9 cellular contexts compared by ENCODE assay signal in genomic region chr11:9203715-9204311, GRCh38.
DNase-seq lines count a peak whose midpoint lies in the region; ATAC-seq and TF ChIP-seq lines count a peak whose summit lies in the region.
"Had no signal": no experiment of that assay in that cellular context is flagged by ENCODE, and none has a peak within 500 bp of the region (broad histone marks: within the 10 kb centered on the region; RNA-seq: fewer than 3 reads in every experiment).

No MANE protein-coding gene starts in this region.

- H3K27ac Mint-ChIP-seq in nephron progenitor cell: peak overlapping the region; percentile 37

- TF ChIP-seq POLR2A in upper lobe of left lung (IDR thresholded peaks at IDR 0.05): no peak

- H3K4me3 ChIP-seq in Jurkat, Clone E6-1 (ENCODE audit: low read length): no peak overlapping the region
- H3K4me3 ChIP-seq in upper lobe of left lung: no peak overlapping the region
- H3K4me3 ChIP-seq: MG63, thoracic aorta had no signal

- 85 to 87% methylated on average over 11 to 12 of the region's 12 CpGs for WGBS in upper lobe of left lung, 2 donors

- DNase-seq in GM10266 (ENCODE audit: extremely low spot score) (no peak), dermis blood vessel endothelial cell (peak; percentile 34), nephron progenitor cell (no peak), upper lobe of left lung (no peak), OCI-M2 (lab: John Stamatoyannopoulos, UW; ENCODE audit: unreplicated experiment) (no peak)
- DNase-seq in Jurkat, Clone E6-1 (ENCODE audit: low read depth, low spot score): peak; percentile 40
- no peak for DNase-seq in central memory CD4-positive, alpha-beta T cell
- DNase-seq: MG63 had no signal

- H3K27me3 Mint-ChIP-seq in nephron progenitor cell (ENCODE audit: low read depth, poor library complexity): no peaks in the 10 kb centered on the region

- no peak overlapping the region for H3K27ac ChIP-seq in upper lobe of left lung
- H3K27ac ChIP-seq: thoracic aorta had no signal

- H3K4me3 Mint-ChIP-seq in nephron progenitor cell: no peak overlapping the region

- peaks cover 30% of the 10 kb centered on the region for H3K4me1 Mint-ChIP-seq in nephron progenitor cell

- H3K9me3 Mint-ChIP-seq in nephron progenitor cell: no peaks in the 10 kb centered on the region

- H3K36me3 ChIP-seq in upper lobe of left lung: peaks cover 0 to 29% (median 9%) of the 10 kb centered on the region in 4 donors

- no peaks in the 10 kb centered on the region for H3K27me3 ChIP-seq in upper lobe of left lung
- H3K27me3 ChIP-seq: MG63 had no signal

- peaks cover 0 to 4% (median 0%) of the 10 kb centered on the region in 4 donors for H3K4me1 ChIP-seq in upper lobe of left lung

- no peak for ATAC-seq in upper lobe of left lung (ENCODE audit: low FRiP score in 2 of 2)

- TF ChIP-seq CTCF in GM10266 (IDR thresholded peaks at IDR 0.05; ENCODE audit: control insufficient read depth, insufficient read depth, low read depth, missing control alignments) (peak; percentile 48), nephron progenitor cell (IDR thresholded peaks at IDR 0.05) (no peak), upper lobe of left lung (IDR thresholded peaks at IDR 0.05) (no peak)

- no peaks in the 10 kb centered on the region for H3K9me3 ChIP-seq in upper lobe of left lung
- H3K9me3 ChIP-seq: MG63, thoracic aorta had no signal

- TF ChIP-seq EP300 in upper lobe of left lung (IDR thresholded peaks at IDR 0.05): no peak

- peaks cover 35% of the 10 kb centered on the region for H3K36me3 Mint-ChIP-seq in nephron progenitor cell (ENCODE audit: low read depth)

Comparison
In these comparisons a context has a peak if more than half of its experiments do, and no peak if none do; other contexts are left out.
1. DNase-seq: peak in Jurkat, Clone E6-1 (single experiment) and dermis blood vessel endothelial cell (single experiment); none in GM10266 (single experiment), nephron progenitor cell (single experiment), central memory CD4-positive, alpha-beta T cell (single experiment), upper lobe of left lung (0 of 2) and OCI-M2 (single experiment).